Comparison of ENCODE assay signal across 1 cellular context in the genomic region with DNA sequence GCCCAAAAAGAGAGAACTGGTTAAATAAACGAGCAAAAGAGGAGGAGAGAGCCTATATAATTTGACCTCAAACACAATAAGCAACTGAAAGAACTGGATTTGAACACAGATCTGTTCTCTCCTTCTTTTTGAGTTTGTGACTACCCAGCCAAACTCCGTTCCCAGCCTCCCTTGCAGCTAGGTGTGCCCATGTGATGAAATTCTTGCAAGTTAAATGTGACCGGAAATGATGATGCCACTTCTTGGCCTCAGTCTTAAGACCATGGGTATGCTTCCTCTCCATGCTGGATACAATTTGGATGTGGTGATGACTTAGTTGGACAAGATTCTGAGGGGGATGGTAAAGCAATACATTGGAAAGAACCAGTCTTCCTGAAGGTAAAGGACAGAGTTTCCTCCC.
TF ChIP-seq lines count a peak whose summit lies in the region.

No MANE protein-coding gene starts in this region.

TF ChIP-seq in K562, 482 proteins besides CTCF, POLR2A, EP300 and RAD21 (continued from another document):
- TF ChIP-seq, protein P1, sequence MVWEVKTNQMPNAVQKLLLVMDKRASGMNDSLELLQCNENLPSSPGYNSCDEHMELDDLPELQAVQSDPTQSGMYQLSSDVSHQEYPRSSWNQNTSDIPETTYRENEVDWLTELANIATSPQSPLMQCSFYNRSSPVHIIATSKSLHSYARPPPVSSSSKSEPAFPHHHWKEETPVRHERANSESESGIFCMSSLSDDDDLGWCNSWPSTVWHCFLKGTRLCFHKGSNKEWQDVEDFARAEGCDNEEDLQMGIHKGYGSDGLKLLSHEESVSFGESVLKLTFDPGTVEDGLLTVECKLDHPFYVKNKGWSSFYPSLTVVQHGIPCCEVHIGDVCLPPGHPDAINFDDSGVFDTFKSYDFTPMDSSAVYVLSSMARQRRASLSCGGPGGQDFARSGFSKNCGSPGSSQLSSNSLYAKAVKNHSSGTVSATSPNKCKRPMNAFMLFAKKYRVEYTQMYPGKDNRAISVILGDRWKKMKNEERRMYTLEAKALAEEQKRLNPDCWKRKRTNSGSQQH (CRISPR knock-in tag; IDR thresholded peaks at IDR 0.05) = no peak
- TF ChIP-seq MAFF (IDR thresholded peaks at IDR 0.05; ENCODE audit: low read length) = no peak
